Comparison of ENCODE assay signal across 1 cellular context in the genomic region with DNA sequence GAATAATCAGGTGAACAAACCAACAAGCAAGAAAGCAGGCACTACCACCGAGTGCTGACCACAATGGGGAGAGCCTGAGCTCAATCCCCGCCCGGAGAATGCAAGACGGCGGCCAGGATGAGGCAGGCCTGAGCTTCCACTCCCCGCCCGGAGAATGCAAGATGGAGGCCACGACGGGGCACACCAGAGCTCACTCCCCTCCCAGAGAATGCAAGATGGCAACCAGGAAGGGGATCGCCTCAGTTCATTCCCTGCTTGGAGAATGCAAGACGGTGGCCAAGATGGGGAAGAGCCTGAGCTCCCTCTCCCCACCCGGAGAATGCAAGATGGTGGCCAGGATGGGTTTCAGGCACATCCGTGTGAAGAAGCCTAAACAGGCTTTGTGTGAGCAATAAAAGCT.
TF ChIP-seq lines count a peak whose summit lies in the region.

No MANE protein-coding gene starts in this region.

TF ChIP-seq in GM23338, 12 proteins besides CTCF, POLR2A, EP300 and RAD21:
- TF ChIP-seq, protein P1, sequence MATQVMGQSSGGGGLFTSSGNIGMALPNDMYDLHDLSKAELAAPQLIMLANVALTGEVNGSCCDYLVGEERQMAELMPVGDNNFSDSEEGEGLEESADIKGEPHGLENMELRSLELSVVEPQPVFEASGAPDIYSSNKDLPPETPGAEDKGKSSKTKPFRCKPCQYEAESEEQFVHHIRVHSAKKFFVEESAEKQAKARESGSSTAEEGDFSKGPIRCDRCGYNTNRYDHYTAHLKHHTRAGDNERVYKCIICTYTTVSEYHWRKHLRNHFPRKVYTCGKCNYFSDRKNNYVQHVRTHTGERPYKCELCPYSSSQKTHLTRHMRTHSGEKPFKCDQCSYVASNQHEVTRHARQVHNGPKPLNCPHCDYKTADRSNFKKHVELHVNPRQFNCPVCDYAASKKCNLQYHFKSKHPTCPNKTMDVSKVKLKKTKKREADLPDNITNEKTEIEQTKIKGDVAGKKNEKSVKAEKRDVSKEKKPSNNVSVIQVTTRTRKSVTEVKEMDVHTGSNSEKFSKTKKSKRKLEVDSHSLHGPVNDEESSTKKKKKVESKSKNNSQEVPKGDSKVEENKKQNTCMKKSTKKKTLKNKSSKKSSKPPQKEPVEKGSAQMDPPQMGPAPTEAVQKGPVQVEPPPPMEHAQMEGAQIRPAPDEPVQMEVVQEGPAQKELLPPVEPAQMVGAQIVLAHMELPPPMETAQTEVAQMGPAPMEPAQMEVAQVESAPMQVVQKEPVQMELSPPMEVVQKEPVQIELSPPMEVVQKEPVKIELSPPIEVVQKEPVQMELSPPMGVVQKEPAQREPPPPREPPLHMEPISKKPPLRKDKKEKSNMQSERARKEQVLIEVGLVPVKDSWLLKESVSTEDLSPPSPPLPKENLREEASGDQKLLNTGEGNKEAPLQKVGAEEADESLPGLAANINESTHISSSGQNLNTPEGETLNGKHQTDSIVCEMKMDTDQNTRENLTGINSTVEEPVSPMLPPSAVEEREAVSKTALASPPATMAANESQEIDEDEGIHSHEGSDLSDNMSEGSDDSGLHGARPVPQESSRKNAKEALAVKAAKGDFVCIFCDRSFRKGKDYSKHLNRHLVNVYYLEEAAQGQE (IDR thresholded peaks at IDR 0.05; ENCODE audit: unreplicated experiment), result no peak
